ENCODE assay signal across 26 cellular contexts in genomic region chr18:73782405-73782804, GRCh38.
"Had no signal": no experiment of that assay in that cellular context is flagged by ENCODE, and none has a peak within 500 bp of the region (broad histone marks: within the 10 kb centered on the region; RNA-seq: fewer than 3 reads in every experiment).

No MANE protein-coding gene starts in this region.

- ATAC-seq: activated CD8-positive, alpha-beta T cell treated with anti-CD3 and anti-CD28 coated beads for 36 hours; Right ventricle myocardium inferior had no signal

- H2AFZ ChIP-seq: PC-9 had no signal

- H3K27me3 ChIP-seq: ascending aorta had no signal

- DNase-seq: activated CD4-positive, alpha-beta T cell treated with anti-CD3 and anti-CD28 coated beads, Interleukin-2, amount 50 U/mL, for 4 hours; activated CD8-positive, alpha-beta T cell treated with anti-CD3 and anti-CD28 coated beads for 36 hours; activated gamma-delta T cell; activated naive CD4-positive, alpha-beta T cell treated with Interleukin-2 at 50 U/mL for 16 hours; activated naive CD8-positive, alpha-beta T cell treated with anti-CD3 and anti-CD28 coated beads, Interleukin-2, amount 10 ng/mL, durations not matched to agents 7 days and 5 days; activated T-cell treated with anti-CD3 and anti-CD28 coated beads, Interleukin-2, amount 50 U/mL, for 1 hour; amygdala; caudate nucleus; cerebellar nuclear complex; MM.1S; MV-4-11; NCI-H1092; NCI-H1436 treated with DMSO at 0.1 percent for 48 hours; NCI-H1694 treated with DMSO at 0.1 percent for 48 hours; NCI-H2029; NCI-H345; NCI-H510A; NCI-H526; NCI-H748 treated with DMSO at 0.1 percent for 48 hours; PC-9 had no signal

- H3K4me3 ChIP-seq: ascending aorta, PC-9, SK-N-MC had no signal

- H3K27ac ChIP-seq: ascending aorta, PC-9, RWPE1, SK-N-MC had no signal

- H3K9me3 ChIP-seq: ascending aorta had no signal

- FAIRE-seq: RCC 7860, TTC549 had no signal

- H3K36me3 ChIP-seq: ascending aorta had no signal

- H3K4me2 ChIP-seq: PC-9 had no signal

- H3K4me1 ChIP-seq: ascending aorta had no signal
